8 cellular contexts compared by ENCODE assay signal in genomic region chr1:53061859-53062714, GRCh38. TPM values are rescaled to one million over a fixed set of nuclear protein-coding genes. Genes with fewer than 3 reads are reported as not detected.
DNase-seq lines count a peak whose midpoint lies in the region; ATAC-seq and TF ChIP-seq lines count a peak whose summit lies in the region.

A gene with protein sequence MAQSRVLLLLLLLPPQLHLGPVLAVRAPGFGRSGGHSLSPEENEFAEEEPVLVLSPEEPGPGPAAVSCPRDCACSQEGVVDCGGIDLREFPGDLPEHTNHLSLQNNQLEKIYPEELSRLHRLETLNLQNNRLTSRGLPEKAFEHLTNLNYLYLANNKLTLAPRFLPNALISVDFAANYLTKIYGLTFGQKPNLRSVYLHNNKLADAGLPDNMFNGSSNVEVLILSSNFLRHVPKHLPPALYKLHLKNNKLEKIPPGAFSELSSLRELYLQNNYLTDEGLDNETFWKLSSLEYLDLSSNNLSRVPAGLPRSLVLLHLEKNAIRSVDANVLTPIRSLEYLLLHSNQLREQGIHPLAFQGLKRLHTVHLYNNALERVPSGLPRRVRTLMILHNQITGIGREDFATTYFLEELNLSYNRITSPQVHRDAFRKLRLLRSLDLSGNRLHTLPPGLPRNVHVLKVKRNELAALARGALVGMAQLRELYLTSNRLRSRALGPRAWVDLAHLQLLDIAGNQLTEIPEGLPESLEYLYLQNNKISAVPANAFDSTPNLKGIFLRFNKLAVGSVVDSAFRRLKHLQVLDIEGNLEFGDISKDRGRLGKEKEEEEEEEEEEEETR (plus strand): TSS chr1:53062213. CDS start chr1:53069856, 7,643 bp downstream.

- DNase-seq in activated naive CD4-positive, alpha-beta T cell treated with anti-CD3 and anti-CD28 coated beads for 36 hours, result peak; percentile 18
- DNase-seq in activated naive CD4-positive, alpha-beta T cell treated with Interleukin-2 at 50 U/mL for 16 hours, result no peak
- DNase-seq in dermis blood vessel endothelial cell (peak; percentile 39), lung (ENCODE audit: low spot score) (no peak), thyroid gland (peak in 1 of 2 donors; percentile 17), NCI-H1105 treated with DMSO at 0.1 percent for 48 hours (lab: John Stamatoyannopoulos, UW) (no peak)

- TF ChIP-seq CTCF in lung (IDR thresholded peaks at IDR 0.05; ENCODE audit: control extremely low read depth, extremely low read depth) (no peak), thyroid gland (IDR thresholded peaks at IDR 0.05) (no peak)

- peaks cover 36% of the 10 kb centered on the region for H3K27me3 Mint-ChIP-seq in activated naive CD4-positive, alpha-beta T cell treated with anti-CD3 and anti-CD28 coated beads for 36 hours (ENCODE audit: low read depth)

- WGBS in lung, 2 donors, result 1% methylated on average over 47 to 74 of the region's 74 CpGs
- WGBS in thyroid gland, 2 donors, result 0 to 1% methylated on average over 2 to 29 of the region's 74 CpGs

- CTCF ChIA-PET in activated naive CD4-positive, alpha-beta T cell treated with anti-CD3 and anti-CD28 coated beads for 36 hours (lab: Charles Lee), result no interaction called here

- no peaks in the 10 kb centered on the region for H3K27me3 ChIP-seq in lung (ENCODE audit: control insufficient read depth, insufficient read depth)
- peaks cover 5% of the 10 kb centered on the region for H3K27me3 ChIP-seq in thyroid gland

- H3K36me3 ChIP-seq in lung (ENCODE audit: control insufficient read depth in 2 of 2, insufficient read depth in 2 of 2, low read length in 2 of 2) (no peaks in the 10 kb centered on the region), thyroid gland (no peaks in the 10 kb centered on the region)

- H3K9me3 Mint-ChIP-seq in activated naive CD4-positive, alpha-beta T cell treated with anti-CD3 and anti-CD28 coated beads for 36 hours, result no peaks in the 10 kb centered on the region

- intact Hi-C loops in activated naive CD4-positive, alpha-beta T cell treated with anti-CD3 and anti-CD28 coated beads for 36 hours (cut with micrococcal nuclease), result no loop called here
- intact Hi-C loops in thyroid gland (cut with DNase I), result no loop called here

- H3K4me3 ChIP-seq in lung, result peak within 1 kb of the TSS; percentile 29
- H3K4me3 ChIP-seq in thyroid gland (replicated peaks in 1 of 3), result peak within 1 kb of the TSS; percentile 16 to 49 (median 25)

- H3K27ac ChIP-seq in lung (ENCODE audit: low read depth in 1 of 2, low read length in 1 of 2) (peak within 1 kb of the TSS in 1 of 2 donors; percentile 46), thyroid gland (peak within 1 kb of the TSS in 2 of 3 donors; percentile 57 to 68)

- ATAC-seq in lung (ENCODE audit: insufficient read depth, low FRiP score) (no peak), HG03342 (IDR thresholded peaks at IDR 0.05; ENCODE audit: unreplicated experiment) (no peak), HG03571 (IDR thresholded peaks at IDR 0.05; ENCODE audit: unreplicated experiment) (no peak)

- H3K36me3 Mint-ChIP-seq in activated naive CD4-positive, alpha-beta T cell treated with anti-CD3 and anti-CD28 coated beads for 36 hours (ENCODE audit: low read depth), result no peaks in the 10 kb centered on the region

- TF ChIP-seq POLR2A in thyroid gland (IDR thresholded peaks at IDR 0.05), result no peak

- peaks cover 0 to 17% of the 10 kb centered on the region in 2 donors for H3K4me1 ChIP-seq in lung (ENCODE audit: control insufficient read depth in 2 of 2, insufficient read depth in 2 of 2, low read length in 2 of 2)
- peaks cover 13 to 18% of the 10 kb centered on the region in 2 donors for H3K4me1 ChIP-seq in thyroid gland

- H3K4me3 Mint-ChIP-seq in activated naive CD4-positive, alpha-beta T cell treated with anti-CD3 and anti-CD28 coated beads for 36 hours, result peak within 1 kb of the TSS; percentile 39

- no peak within 1 kb of the TSS for H3K27ac Mint-ChIP-seq in activated naive CD4-positive, alpha-beta T cell treated with anti-CD3 and anti-CD28 coated beads for 36 hours

- H3K9me3 ChIP-seq in lung (ENCODE audit: control insufficient read depth in 2 of 2, insufficient read depth in 1 of 2, low read length in 1 of 2) (no peaks in the 10 kb centered on the region), thyroid gland (no peaks in the 10 kb centered on the region)

- peaks cover 2% of the 10 kb centered on the region for H3K4me1 Mint-ChIP-seq in activated naive CD4-positive, alpha-beta T cell treated with anti-CD3 and anti-CD28 coated beads for 36 hours (ENCODE audit: low read depth)

RNA-seq across cellular contexts. Expression of the gene that starts here (rescaled TPM):
- total RNA-seq in activated naive CD4-positive, alpha-beta T cell treated with anti-CD3 and anti-CD28 coated beads for 36 hours, result not detected
- total RNA-seq in dermis blood vessel endothelial cell (not detected in 2 replicates), lung (10 to 100 TPM; 12.9 to 40.9 TPM), thyroid gland (100 to 1,000 TPM in 2 of 4 donors, 10 to 100 TPM in 2; 80.8 to 125 (median 101) TPM)
- polyA plus RNA-seq in lung, result 10 to 100 TPM; 16.4 to 27.0 TPM

Comparison
In these comparisons a context has a peak if more than half of its experiments do, and no peak if none do; other contexts are left out.
1. RNA of the gene that starts here (total RNA-seq): 80.8 to 125 TPM in thyroid gland and 12.9 to 40.9 TPM in lung; not detected in activated naive CD4-positive, alpha-beta T cell treated with anti-CD3 and anti-CD28 coated beads for 36 hours and not detected in dermis blood vessel endothelial cell; every median in the first group is over 10 times any median in the second.
2. Peak in DNase-seq in activated naive CD4-positive, alpha-beta T cell treated with anti-CD3 and anti-CD28 coated beads for 36 hours; RNA of the gene not detected or under 1 TPM.
3. Peak in DNase-seq in dermis blood vessel endothelial cell; RNA of the gene not detected or under 1 TPM.